25 cellular contexts compared by ENCODE assay signal in genomic region chr14:84483072-84483410, GRCh38.
DNase-seq lines count a peak whose midpoint lies in the region; ATAC-seq, FAIRE-seq and TF ChIP-seq lines count a peak whose summit lies in the region.
"Had no signal": no experiment of that assay in that cellular context is flagged by ENCODE, and none has a peak within 500 bp of the region (broad histone marks: within the 10 kb centered on the region; RNA-seq: fewer than 3 reads in every experiment).

No MANE protein-coding gene starts in this region.

- no peaks in the 10 kb centered on the region for H3K23me2 ChIP-seq in H1 (ENCODE audit: low read depth, low read length)

- H2BK20ac ChIP-seq in H1 (ENCODE audit: low read length): no peak overlapping the region

- H3K18ac ChIP-seq in H1 (ENCODE audit: extremely low read depth, low read length): no peak overlapping the region

- H2BK15ac ChIP-seq in H1 (ENCODE audit: low read length): no peak overlapping the region

- no peak overlapping the region for H4K8ac ChIP-seq in H1 (ENCODE audit: extremely low read depth, insufficient read depth, low read length)

- H3K4me3 Mint-ChIP-seq in nephron: peak overlapping the region in 1 of 3 experiments; percentile 47
- H3K4me3 Mint-ChIP-seq: activated CD8-positive, alpha-beta memory T cell treated with anti-CD3 and anti-CD28 coated beads, Interleukin-2, amount 10 ng/mL, durations not matched to agents 7 days and 5 days; activated T-cell treated with anti-CD3 and anti-CD28 coated beads, Interleukin-2, amount 50 U/mL, for 72 hours; natural killer cell treated with Interleukin-12 subunit alpha and Interleukin-12 subunit beta and Interleukin-15 and Interleukin-18, amount 100 ng/mL, for 72 hours had no signal

- H3K9me3 ChIP-seq in SJSA1 (replicated peaks): no peaks in the 10 kb centered on the region
- H3K9me3 ChIP-seq in H1 (ENCODE audit: insufficient read depth in 2 of 2, low read depth in 1 of 2, low read length in 1 of 2): no peaks in the 10 kb centered on the region
- H3K9me3 ChIP-seq in heart left ventricle: no peaks in the 10 kb centered on the region
- H3K9me3 ChIP-seq: adrenal gland; BLaER1 treated with 17β-estradiol and CSF1 and Interleukin-3, amounts not matched to agents 10 nM and 100 nM; Caco-2; gastrocnemius medialis; transverse colon had no signal

- no peaks in the 10 kb centered on the region for H3K36me3 Mint-ChIP-seq in nephron (ENCODE audit: low read depth)
- H3K36me3 Mint-ChIP-seq: activated CD8-positive, alpha-beta memory T cell treated with anti-CD3 and anti-CD28 coated beads, Interleukin-2, amount 10 ng/mL, durations not matched to agents 7 days and 5 days; natural killer cell treated with Interleukin-12 subunit alpha and Interleukin-12 subunit beta and Interleukin-15 and Interleukin-18, amount 100 ng/mL, for 72 hours had no signal

- H3K9me3 Mint-ChIP-seq in nephron: no peaks in the 10 kb centered on the region

- no peak for DNase-seq in SJSA1 (ENCODE audit: low read depth in 1 of 2, low spot score in 2 of 2)
- DNase-seq in H1 (ENCODE audit: low read depth in 1 of 2, low spot score in 2 of 2): no peak
- DNase-seq in NK-92 treated with Interleukin-12 subunit alpha and Interleukin-12 subunit beta, amount 100 ng/mL, for 24 hours (lab: John Stamatoyannopoulos, UW): no peak
- DNase-seq in NCI-H345 (lab: John Stamatoyannopoulos, UW): no peak
- DNase-seq in heart left ventricle: no peak
- DNase-seq: activated CD8-positive, alpha-beta memory T cell treated with anti-CD3 and anti-CD28 coated beads, Interleukin-2, amount 10 ng/mL, durations not matched to agents 7 days and 5 days; activated naive CD4-positive, alpha-beta T cell; activated T-cell treated with anti-CD3 and anti-CD28 coated beads, Interleukin-2, amount 50 U/mL, for 72 hours; adrenal gland; Caco-2; gastrocnemius medialis; GF-D8; left ventricle myocardium superior; NCI-H510A; pancreas; SHP77; stimulated activated CD4-positive, alpha-beta T cell treated with anti-CD3 and anti-CD28 coated beads, Interleukin-2, amount 100 ng/mL, for 24 hours; SW 1271; T-helper 9 cell; transverse colon had no signal

- POLR2A ChIA-PET in H1 (lab: Charles Lee; ENCODE audit: partially characterized antibody): no interaction called here

- no peak overlapping the region for H2BK12ac ChIP-seq in H1 (ENCODE audit: low read depth, low read length)

- TF ChIP-seq RAD21 in H1 (IDR thresholded peaks at IDR 0.05 in 1 of 2, conservative IDR thresholded peaks at IDR 0.05 in 1 of 2; ENCODE audit: low read depth in 2 of 2, low read length in 2 of 2): no peak

- H3K27ac ChIP-seq in SJSA1 (peak overlapping the region; percentile 13; the same call in 1 of the 2 replicates), H1 (ENCODE audit: low read depth, low read length) (no peak overlapping the region), heart left ventricle (no peak overlapping the region)
- H3K27ac ChIP-seq: adrenal gland; BLaER1 treated with 17β-estradiol and CSF1 and Interleukin-3, amounts not matched to agents 10 nM and 100 nM; gastrocnemius medialis; pancreas; transverse colon had no signal

- 82% methylated on average over 6 of the region's 6 CpGs; no CpG with 5 or more reads in 1 of the 2 experiments for WGBS in H1 (ENCODE audit: extremely low coverage in 1 of 2, insufficient coverage in 1 of 2, insufficient read length in 1 of 2, insufficient replicate concordance in 2 of 2, low coverage in 1 of 2, low lambda C conversion rate in 2 of 2, missing lambda C conversion rate in 1 of 2), 2 experiments
- 58 to 71% (median 63%) methylated on average over 6 of the region's 6 CpGs for WGBS in heart left ventricle, 4 donors

- H4K91ac ChIP-seq in H1 (replicated peaks; ENCODE audit: insufficient read length, low read length): no peak overlapping the region

- intact Hi-C loops in heart left ventricle (cut with DNase I): no loop called here

- no peaks in the 10 kb centered on the region for H3K36me3 ChIP-seq in SJSA1
- no peaks in the 10 kb centered on the region for H3K36me3 ChIP-seq in H1 (ENCODE audit: control insufficient read depth in 2 of 4, insufficient read depth in 4 of 4, low read length in 3 of 4)
- no peaks in the 10 kb centered on the region for H3K36me3 ChIP-seq in heart left ventricle
- H3K36me3 ChIP-seq: adrenal gland; BLaER1 treated with 17β-estradiol and CSF1 and Interleukin-3, amounts not matched to agents 10 nM and 100 nM; gastrocnemius medialis; pancreas; transverse colon had no signal

- no peak for TF ChIP-seq POLR2A in H1 (IDR thresholded peaks at IDR 0.05; ENCODE audit: control extremely low read depth in 1 of 2, low read depth in 2 of 2, low read length in 2 of 2)
- no peak for TF ChIP-seq POLR2A in heart left ventricle (IDR thresholded peaks at IDR 0.05)

- peak overlapping the region in 1 of 4 experiments; percentile 39; a peak in 1 of 7 replicates for H3K9ac ChIP-seq in H1 (replicated peaks in 1 of 4; ENCODE audit: extremely low read depth in 1 of 4, low read depth in 3 of 4, low read length in 3 of 4)
- H3K9ac ChIP-seq: BLaER1 treated with 17β-estradiol and CSF1 and Interleukin-3, amounts not matched to agents 10 nM and 100 nM had no signal

- ATAC-seq in HG03280 (IDR thresholded peaks at IDR 0.05; ENCODE audit: unreplicated experiment) (no peak), heart left ventricle (no peak)
- ATAC-seq: activated CD8-positive, alpha-beta memory T cell treated with anti-CD3 and anti-CD28 coated beads, Interleukin-2, amount 10 ng/mL, durations not matched to agents 7 days and 5 days; activated T-cell treated with anti-CD3 and anti-CD28 coated beads, Interleukin-2, amount 50 U/mL, for 72 hours; gastrocnemius medialis; left ventricle myocardium superior; natural killer cell treated with Interleukin-12 subunit alpha and Interleukin-12 subunit beta and Interleukin-15 and Interleukin-18, amount 100 ng/mL, for 72 hours; pancreas had no signal

- TF ChIP-seq EP300 in H1 (IDR thresholded peaks at IDR 0.05; ENCODE audit: borderline replicate concordance in 1 of 2, low read depth in 2 of 2, low read length in 2 of 2): no peak

- no peak overlapping the region for H2BK120ac ChIP-seq in H1 (replicated peaks; ENCODE audit: low read depth, low read length)

- H3K27me3 ChIP-seq in SJSA1 (replicated peaks) (no peaks in the 10 kb centered on the region), H1 (replicated peaks in 1 of 4; ENCODE audit: control insufficient read depth in 3 of 4, extremely low read depth in 1 of 4, insufficient read depth in 3 of 4, low read length in 3 of 4) (no peaks in the 10 kb centered on the region), heart left ventricle (no peaks in the 10 kb centered on the region)
- H3K27me3 ChIP-seq: adrenal gland; BLaER1 treated with 17β-estradiol and CSF1 and Interleukin-3, amounts not matched to agents 10 nM and 100 nM; gastrocnemius medialis; pancreas; transverse colon had no signal

- CTCF ChIA-PET in H1 (lab: Charles Lee; ENCODE audit: partially characterized antibody): no interaction called here

- H2BK5ac ChIP-seq in H1 (ENCODE audit: low read depth, low read length): no peak overlapping the region; the same call in 1 of the 2 replicates

- H3K14ac ChIP-seq in H1 (ENCODE audit: insufficient read length): no peak overlapping the region

- no peak overlapping the region for H2AK5ac ChIP-seq in H1 (ENCODE audit: low read depth, low read length)

- H3K23ac ChIP-seq in H1 (ENCODE audit: insufficient read length): no peak overlapping the region

- FAIRE-seq in H1 (lab: Jason Lieb, UNC): no peak
- FAIRE-seq: GM19239, pancreas had no signal

- H3K4me2 ChIP-seq in H1 (ENCODE audit: insufficient read depth in 1 of 2, low read depth in 2 of 2, low read length in 2 of 2): no peak overlapping the region; a peak in 1 of 4 replicates
- H3K4me2 ChIP-seq: BLaER1 treated with 17β-estradiol and CSF1 and Interleukin-3, amounts not matched to agents 10 nM and 100 nM had no signal

- H3K4ac ChIP-seq in H1 (replicated peaks; ENCODE audit: insufficient read length, low read depth, low read length): no peak overlapping the region

- H2AFZ ChIP-seq in H1 (ENCODE audit: low read length): peak overlapping the region; percentile 6; the same call in 1 of the 2 replicates

- peaks cover 16% of the 10 kb centered on the region for H3K4me1 ChIP-seq in SJSA1 (replicated peaks)
- H3K4me1 ChIP-seq in H1 (replicated peaks in 1 of 4; ENCODE audit: control insufficient read depth in 3 of 4, insufficient read depth in 4 of 4, low read length in 3 of 4): peaks cover 0 to 3% (median 2%) of the 10 kb centered on the region in 4 experiments; a peak in 2 of 7 replicates
- H3K4me1 ChIP-seq in heart left ventricle: no peaks in the 10 kb centered on the region
- H3K4me1 ChIP-seq: adrenal gland; BLaER1 treated with 17β-estradiol and CSF1 and Interleukin-3, amounts not matched to agents 10 nM and 100 nM; gastrocnemius medialis; pancreas; transverse colon had no signal

- H3K4me3 ChIP-seq in SJSA1 (no peak overlapping the region), H1 (ENCODE audit: extremely low read depth in 1 of 4, insufficient read depth in 2 of 4, low read depth in 3 of 4, low read length in 4 of 4) (no peak overlapping the region), heart left ventricle (no peak overlapping the region)
- H3K4me3 ChIP-seq: adrenal gland; BLaER1 treated with 17β-estradiol and CSF1 and Interleukin-3, amounts not matched to agents 10 nM and 100 nM; gastrocnemius medialis; pancreas; transverse colon had no signal

- peaks cover 16% of the 10 kb centered on the region for H3K4me1 Mint-ChIP-seq in nephron
- H3K4me1 Mint-ChIP-seq: activated CD8-positive, alpha-beta memory T cell treated with anti-CD3 and anti-CD28 coated beads, Interleukin-2, amount 10 ng/mL, durations not matched to agents 7 days and 5 days had no signal

- H3K79me2 ChIP-seq in H1 (ENCODE audit: control insufficient read depth in 1 of 2, insufficient read depth in 2 of 2, low read length in 2 of 2): no peaks in the 10 kb centered on the region

- H3K79me1 ChIP-seq in H1 (ENCODE audit: low read depth, low read length): no peaks in the 10 kb centered on the region

- no peak overlapping the region for H3K56ac ChIP-seq in H1 (replicated peaks; ENCODE audit: insufficient read length, low read depth, low read length)

- no peaks in the 10 kb centered on the region for H3K27me3 Mint-ChIP-seq in nephron (ENCODE audit: low read depth)
- H3K27me3 Mint-ChIP-seq: activated CD8-positive, alpha-beta memory T cell treated with anti-CD3 and anti-CD28 coated beads, Interleukin-2, amount 10 ng/mL, durations not matched to agents 7 days and 5 days; natural killer cell treated with Interleukin-12 subunit alpha and Interleukin-12 subunit beta and Interleukin-15 and Interleukin-18, amount 100 ng/mL, for 72 hours had no signal

- no peak overlapping the region for H4K5ac ChIP-seq in H1 (ENCODE audit: insufficient read length, low read depth, low read length)

- TF ChIP-seq CTCF in H1 (IDR thresholded peaks at IDR 0.05; ENCODE audit: control extremely low read depth in 1 of 3, insufficient read depth in 1 of 3, low read depth in 1 of 3, low read length in 3 of 3): no peak
- TF ChIP-seq CTCF in nephron (IDR thresholded peaks at IDR 0.05; ENCODE audit: unreplicated experiment in 3 of 3): no peak
- TF ChIP-seq CTCF in heart left ventricle (IDR thresholded peaks at IDR 0.05): no peak

- peak overlapping the region; percentile 9 to 63 (median 22) for H3K27ac Mint-ChIP-seq in nephron
- H3K27ac Mint-ChIP-seq: activated CD8-positive, alpha-beta memory T cell treated with anti-CD3 and anti-CD28 coated beads, Interleukin-2, amount 10 ng/mL, durations not matched to agents 7 days and 5 days; activated T-cell treated with anti-CD3 and anti-CD28 coated beads, Interleukin-2, amount 50 U/mL, for 72 hours; natural killer cell treated with Interleukin-12 subunit alpha and Interleukin-12 subunit beta and Interleukin-15 and Interleukin-18, amount 100 ng/mL, for 72 hours had no signal

- no peaks in the 10 kb centered on the region for H4K20me1 ChIP-seq in H1 (replicated peaks in 1 of 2; ENCODE audit: control insufficient read depth in 1 of 2, insufficient read depth in 2 of 2, low read length in 2 of 2)
- H4K20me1 ChIP-seq: BLaER1 treated with 17β-estradiol and CSF1 and Interleukin-3, amounts not matched to agents 10 nM and 100 nM had no signal
